18 cellular contexts compared by ENCODE assay signal in the genomic region with DNA sequence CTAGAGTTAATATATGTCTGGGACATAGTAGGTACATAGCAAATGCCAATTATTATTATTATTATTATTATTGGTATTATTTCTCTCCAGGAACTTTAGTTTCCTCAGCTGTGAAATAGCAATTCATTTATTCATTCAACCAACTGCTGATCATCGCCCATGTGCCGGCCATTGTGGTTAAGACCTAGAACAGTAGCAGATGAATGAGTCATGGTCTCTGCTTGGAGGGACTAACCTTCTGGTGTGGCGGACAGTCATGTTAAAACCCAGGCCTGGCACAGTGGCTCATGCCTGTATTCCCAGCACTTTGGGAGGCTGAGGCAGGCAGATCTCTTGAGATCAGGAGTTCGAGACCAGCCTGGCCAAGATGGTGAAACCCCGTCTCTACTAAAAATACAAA. TPM values are rescaled to one million over a fixed set of nuclear protein-coding genes. Genes with fewer than 3 reads are reported as not detected.
A peak's percentile ranks its signal among the peaks of the same experiment; 100 is the strongest.
DNase-seq lines count a peak whose midpoint lies in the region; ATAC-seq and TF ChIP-seq lines count a peak whose summit lies in the region.
"Had no signal": no experiment of that assay in that cellular context is flagged by ENCODE, and none has a peak within 500 bp of the region (broad histone marks: within the 10 kb centered on the region; RNA-seq: fewer than 3 reads in every experiment).

No MANE protein-coding gene starts in this region.

- DNase-seq in AG10803 (ENCODE audit: low read depth): peak; percentile 82
- peak; percentile 80 for DNase-seq in HT1080 (ENCODE audit: low read depth)
- peak; percentile 83 for DNase-seq in amniotic epithelial cell (ENCODE audit: low read depth)
- peak; percentile 80 to 81 for DNase-seq in foreskin fibroblast
- no peak for DNase-seq in RWPE1 (ENCODE audit: low spot score)
- DNase-seq: activated CD4-positive, alpha-beta memory T cell treated with anti-CD3 and anti-CD28 coated beads, Interleukin-2, amount 10 ng/mL, durations not matched to agents 7 days and 5 days; activated effector memory CD4-positive, alpha-beta T cell treated with anti-CD3 and anti-CD28 coated beads, Interleukin-2, amount 50 U/mL, for 16 hours; AML-193; effector CD8-positive, alpha-beta T cell; glutamatergic neuron; islet precursor cell; NCI-H1092; NCI-H2171; occipital lobe had no signal

- no peak overlapping the region for H3K4me3 Mint-ChIP-seq in stimulated activated memory B cell treated with anti-CD40 and anti-IgM and Interleukin-4, amounts not matched to agents 10 μg/mL and 1 μg/mL and 100 μg/mL, for 72 hours
- H3K4me3 Mint-ChIP-seq: activated CD4-positive, alpha-beta memory T cell treated with anti-CD3 and anti-CD28 coated beads, Interleukin-2, amount 10 ng/mL, durations not matched to agents 7 days and 5 days had no signal

- H3K27ac Mint-ChIP-seq in stimulated activated memory B cell treated with anti-CD40 and anti-IgM and Interleukin-4, amounts not matched to agents 10 μg/mL and 1 μg/mL and 100 μg/mL, for 72 hours: no peak overlapping the region
- H3K27ac Mint-ChIP-seq: activated CD4-positive, alpha-beta memory T cell treated with anti-CD3 and anti-CD28 coated beads, Interleukin-2, amount 10 ng/mL, durations not matched to agents 7 days and 5 days had no signal

- no peaks in the 10 kb centered on the region for H3K9me3 Mint-ChIP-seq in stimulated activated memory B cell treated with anti-CD40 and anti-IgM and Interleukin-4, amounts not matched to agents 10 μg/mL and 1 μg/mL and 100 μg/mL, for 72 hours
- H3K9me3 Mint-ChIP-seq: activated CD4-positive, alpha-beta memory T cell treated with anti-CD3 and anti-CD28 coated beads, Interleukin-2, amount 10 ng/mL, durations not matched to agents 7 days and 5 days had no signal

- CTCF ChIA-PET in RWPE1 (lab: Yijun Ruan, JAX): interaction anchor here (0.6 kb wide), 1 partner anchor 32 kb away, joined by 5 read pairs; no protein-coding TSS in a partner anchor

- H3K4me1 Mint-ChIP-seq in stimulated activated memory B cell treated with anti-CD40 and anti-IgM and Interleukin-4, amounts not matched to agents 10 μg/mL and 1 μg/mL and 100 μg/mL, for 72 hours: peaks cover 18% of the 10 kb centered on the region

- H3K4me3 ChIP-seq in AG10803 (ENCODE audit: low read length) (no peak overlapping the region), foreskin fibroblast (ENCODE audit: low read depth in 1 of 2, low read length in 2 of 2) (no peak overlapping the region)
- H3K4me3 ChIP-seq: smooth muscle cell had no signal

- H3K36me3 Mint-ChIP-seq in stimulated activated memory B cell treated with anti-CD40 and anti-IgM and Interleukin-4, amounts not matched to agents 10 μg/mL and 1 μg/mL and 100 μg/mL, for 72 hours: no peaks in the 10 kb centered on the region

- no peak overlapping the region for H3K27ac ChIP-seq in RWPE1

- no peaks in the 10 kb centered on the region for H3K27me3 Mint-ChIP-seq in stimulated activated memory B cell treated with anti-CD40 and anti-IgM and Interleukin-4, amounts not matched to agents 10 μg/mL and 1 μg/mL and 100 μg/mL, for 72 hours

- no peak for ATAC-seq in HG03521 (IDR thresholded peaks at IDR 0.05; ENCODE audit: unreplicated experiment)
- ATAC-seq in stimulated activated memory B cell treated with anti-CD40 and anti-IgM and Interleukin-4, amounts not matched to agents 10 μg/mL and 1 μg/mL and 100 μg/mL, for 72 hours: no peak
- ATAC-seq in HG02970 (IDR thresholded peaks at IDR 0.05; ENCODE audit: low FRiP score, unreplicated experiment): no peak

- POLR2A ChIA-PET in RWPE1 (lab: Yijun Ruan, JAX; ENCODE audit: low non-redundant PET): no interaction called here

- TF ChIP-seq CTCF in AG10803 (conservative IDR thresholded peaks at IDR 0.05; ENCODE audit: low read length): no peak
- TF ChIP-seq CTCF in foreskin fibroblast (IDR thresholded peaks at IDR 0.05; ENCODE audit: low read depth, low read length): no peak
- no peak for TF ChIP-seq CTCF in RWPE1 (conservative IDR thresholded peaks at IDR 0.05; ENCODE audit: low read depth)

RNA-seq across cellular contexts. Expression of gene LDLRAP1, which starts 23.8 kb away (rescaled TPM):
- 11.6 and 13.8 TPM in 2 replicates for total RNA-seq in HT1080 (2014; rRNA removed; shearing (Covaris generic))
- polyA plus RNA-seq in HT1080 (2015; cell fraction: cytosol; rRNA removed): 11.1 and 13.0 TPM in 2 replicates
- polyA plus RNA-seq in HT1080 (2015; cell fraction: nucleus; rRNA removed): 13.1 and 13.7 TPM in 2 replicates
